Comparison of ENCODE assay signal across 1 cellular context in the genomic region with DNA sequence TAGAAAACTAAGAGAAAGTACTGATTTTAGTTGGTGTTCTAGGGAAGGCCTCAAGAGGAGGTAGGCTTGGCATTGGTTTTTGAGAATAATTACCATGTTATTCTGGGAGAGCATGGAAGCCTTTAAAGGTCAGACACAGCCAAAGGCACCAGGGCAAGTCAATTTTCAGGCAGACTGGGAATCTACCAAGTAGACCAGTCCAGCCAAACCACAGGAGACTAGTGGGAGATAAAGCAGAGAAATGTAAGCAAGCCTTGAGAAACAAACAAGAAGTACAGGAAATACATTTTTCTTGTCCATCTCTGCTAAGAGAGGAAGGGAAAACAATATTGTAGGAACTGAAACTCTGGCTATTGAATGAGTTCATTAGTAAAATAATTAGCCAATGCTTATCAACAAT.
TF ChIP-seq lines count a peak whose summit lies in the region.

No MANE protein-coding gene starts in this region.

TF ChIP-seq in HepG2, 621 proteins besides CTCF, POLR2A, EP300 and RAD21 (continued from another document):
- TF ChIP-seq, protein P1, sequence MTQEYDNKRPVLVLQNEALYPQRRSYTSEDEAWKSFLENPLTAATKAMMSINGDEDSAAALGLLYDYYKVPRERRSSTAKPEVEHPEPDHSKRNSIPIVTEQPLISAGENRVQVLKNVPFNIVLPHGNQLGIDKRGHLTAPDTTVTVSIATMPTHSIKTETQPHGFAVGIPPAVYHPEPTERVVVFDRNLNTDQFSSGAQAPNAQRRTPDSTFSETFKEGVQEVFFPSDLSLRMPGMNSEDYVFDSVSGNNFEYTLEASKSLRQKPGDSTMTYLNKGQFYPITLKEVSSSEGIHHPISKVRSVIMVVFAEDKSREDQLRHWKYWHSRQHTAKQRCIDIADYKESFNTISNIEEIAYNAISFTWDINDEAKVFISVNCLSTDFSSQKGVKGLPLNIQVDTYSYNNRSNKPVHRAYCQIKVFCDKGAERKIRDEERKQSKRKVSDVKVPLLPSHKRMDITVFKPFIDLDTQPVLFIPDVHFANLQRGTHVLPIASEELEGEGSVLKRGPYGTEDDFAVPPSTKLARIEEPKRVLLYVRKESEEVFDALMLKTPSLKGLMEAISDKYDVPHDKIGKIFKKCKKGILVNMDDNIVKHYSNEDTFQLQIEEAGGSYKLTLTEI (CRISPR knock-in tag; conservative IDR thresholded peaks at IDR 0.05), result no peak
